In genomic region chr2:96325038-96325883, GRCh38 we compare ENCODE assay signal across 8 cellular contexts. TPM values are rescaled to one million over a fixed set of nuclear protein-coding genes. Genes with fewer than 3 reads are reported as not detected.
A peak's percentile ranks its signal among the peaks of the same experiment; 100 is the strongest.
DNase-seq lines count a peak whose midpoint lies in the region; ATAC-seq and TF ChIP-seq lines count a peak whose summit lies in the region.

Gene ITPRIPL1, plus strand, starts transcription at chr2:96325317. Its CDS starts 523 bp downstream, at chr2:96325840.

- CTCF ChIA-PET in AG04449 (lab: Yijun Ruan, JAX): no interaction called here

- H3K27ac Mint-ChIP-seq in T-helper 1 cell treated with Interleukin-12 subunit alpha and Interleukin-12 subunit beta and Interleukin-4 antibody, amounts not matched to agents 30 μg/mL and 1 μg/mL, for 36 hours: peak within 1 kb of the TSS; percentile 90

- H3K27ac ChIP-seq in duodenal mucosa (ENCODE audit: low read depth, low read length) (no peak within 1 kb of the TSS), mucosa of rectum (ENCODE audit: low read depth in 2 of 2, low read length in 2 of 2) (peak within 1 kb of the TSS; percentile 38 to 44), transverse colon (peak within 1 kb of the TSS; percentile 44 to 54 (median 50))

- peak; percentile 61 for TF ChIP-seq POLR2A in GM18526 (IDR thresholded peaks at IDR 0.05; ENCODE audit: extremely low read depth, insufficient read length)
- no peak for TF ChIP-seq POLR2A in transverse colon (IDR thresholded peaks at IDR 0.05)

- TF ChIP-seq CTCF in AG04449 (IDR thresholded peaks at IDR 0.05; ENCODE audit: insufficient read depth, low read length, missing control alignments) (no peak), transverse colon (IDR thresholded peaks at IDR 0.05) (no peak)

- H3K27me3 ChIP-seq in duodenal mucosa (ENCODE audit: control insufficient read depth in 1 of 2, insufficient read depth in 2 of 2, low read length in 2 of 2) (peaks cover 27 to 31% of the 10 kb centered on the region in 2 donors), mucosa of rectum (ENCODE audit: control insufficient read depth in 2 of 2, insufficient read depth in 2 of 2, low read length in 2 of 2) (peaks cover 12 to 28% of the 10 kb centered on the region in 2 donors), transverse colon (peaks cover 60% of the 10 kb centered on the region)

- no peaks in the 10 kb centered on the region for H3K36me3 ChIP-seq in duodenal mucosa (ENCODE audit: control insufficient read depth in 1 of 2, insufficient read depth in 2 of 2, low read length in 2 of 2)
- H3K36me3 ChIP-seq in mucosa of rectum (ENCODE audit: control insufficient read depth in 2 of 2, insufficient read depth in 2 of 2, low read length in 2 of 2): no peaks in the 10 kb centered on the region
- no peaks in the 10 kb centered on the region for H3K36me3 ChIP-seq in transverse colon

- H3K9me3 ChIP-seq in duodenal mucosa (ENCODE audit: control insufficient read depth in 1 of 2, low read length in 2 of 2): no peaks in the 10 kb centered on the region
- no peaks in the 10 kb centered on the region for H3K9me3 ChIP-seq in mucosa of rectum (ENCODE audit: control insufficient read depth in 2 of 2, low read length in 2 of 2)
- no peaks in the 10 kb centered on the region for H3K9me3 ChIP-seq in transverse colon

- TF ChIP-seq EP300 in transverse colon (IDR thresholded peaks at IDR 0.05; ENCODE audit: low read depth): no peak

- H3K4me1 Mint-ChIP-seq in T-helper 1 cell treated with Interleukin-12 subunit alpha and Interleukin-12 subunit beta and Interleukin-4 antibody, amounts not matched to agents 30 μg/mL and 1 μg/mL, for 36 hours (ENCODE audit: low read depth): peaks cover 49% of the 10 kb centered on the region

- peaks cover 42% of the 10 kb centered on the region for H3K36me3 Mint-ChIP-seq in T-helper 1 cell treated with Interleukin-12 subunit alpha and Interleukin-12 subunit beta and Interleukin-4 antibody, amounts not matched to agents 30 μg/mL and 1 μg/mL, for 36 hours (ENCODE audit: low read depth)

- DNase-seq in AG04449 (ENCODE audit: low read depth, low spot score): no peak
- DNase-seq in transverse colon: peak; percentile 24
- no peak for DNase-seq in cerebellar nuclear complex (lab: John Stamatoyannopoulos, UW)

- H3K9ac ChIP-seq in duodenal mucosa (ENCODE audit: low read depth in 1 of 2, low read length in 2 of 2) (peak within 1 kb of the TSS; percentile 62 to 70), mucosa of rectum (ENCODE audit: low read depth in 1 of 2, low read length in 2 of 2) (peak within 1 kb of the TSS; percentile 65)

- in situ Hi-C loops in transverse colon (cut with MboI; ENCODE audit: low pct_ligation_motif_present in 1 of 4, low pct_unique_long_range_greater_than_20kb in 1 of 4, low sequenced_read_pairs in 3 of 4): no loop called here

- peak within 1 kb of the TSS; percentile 55 for H3K4me3 ChIP-seq in AG04449 (ENCODE audit: low read depth, low read length)
- peak within 1 kb of the TSS; percentile 68 to 73 for H3K4me3 ChIP-seq in duodenal mucosa (ENCODE audit: low read depth in 1 of 2, low read length in 2 of 2)
- H3K4me3 ChIP-seq in mucosa of rectum (ENCODE audit: low read length in 2 of 2): peak within 1 kb of the TSS; percentile 46 to 70
- H3K4me3 ChIP-seq in transverse colon: peak within 1 kb of the TSS; percentile 29 to 54 (median 50)

- H3K9me3 Mint-ChIP-seq in T-helper 1 cell treated with Interleukin-12 subunit alpha and Interleukin-12 subunit beta and Interleukin-4 antibody, amounts not matched to agents 30 μg/mL and 1 μg/mL, for 36 hours: no peaks in the 10 kb centered on the region

- POLR2A ChIA-PET in AG04449 (lab: Yijun Ruan, JAX): interaction anchor here (1.2 kb wide), 1 partner anchor 10 kb away, joined by 4 read pairs; the partner anchor contains the start of gene NCAPH

- intact Hi-C loops in transverse colon (cut with DNase I; ENCODE audit: low total_unique reads): no loop called here

- ATAC-seq in GM21515 (IDR thresholded peaks at IDR 0.05; ENCODE audit: unreplicated experiment): no peak

- H3K4me3 Mint-ChIP-seq in T-helper 1 cell treated with Interleukin-12 subunit alpha and Interleukin-12 subunit beta and Interleukin-4 antibody, amounts not matched to agents 30 μg/mL and 1 μg/mL, for 36 hours: peak within 1 kb of the TSS; percentile 91

- H3K4me1 ChIP-seq in duodenal mucosa (ENCODE audit: control insufficient read depth in 1 of 2, insufficient read depth in 2 of 2, low read length in 2 of 2) (peaks cover 15 to 22% of the 10 kb centered on the region in 2 donors), mucosa of rectum (ENCODE audit: control insufficient read depth in 2 of 2, insufficient read depth in 2 of 2, low read length in 2 of 2) (peaks cover 7 to 17% of the 10 kb centered on the region in 2 donors), transverse colon (peaks cover 0 to 30% (median 18%) of the 10 kb centered on the region in 4 donors)

- WGBS in transverse colon (ENCODE audit: low coverage in 1 of 2), 2 donors: 8% methylated on average over 48 of the region's 58 CpGs; no CpG with 5 or more reads in 1 of the 2 donors

- no peaks in the 10 kb centered on the region for H3K27me3 Mint-ChIP-seq in T-helper 1 cell treated with Interleukin-12 subunit alpha and Interleukin-12 subunit beta and Interleukin-4 antibody, amounts not matched to agents 30 μg/mL and 1 μg/mL, for 36 hours (ENCODE audit: low read depth)

RNA-seq across cellular contexts. Expression of gene ITPRIPL1, which starts in this region (rescaled TPM):
- total RNA-seq in transverse colon: 1 to 10 TPM in 1 of 4 donors, under 1 TPM in 2, not detected in 1; 0.41 to 2.6 (median 0.95) TPM
